In genomic region chr19:43518051-43518450, GRCh38 we compare ENCODE assay signal across 24 cellular contexts. TPM values are rescaled to one million over a fixed set of nuclear protein-coding genes. Genes with fewer than 3 reads are reported as not detected.
DNase-seq lines count a peak whose midpoint lies in the region; ATAC-seq, FAIRE-seq and TF ChIP-seq lines count a peak whose summit lies in the region.
"Had no signal": no experiment of that assay in that cellular context is flagged by ENCODE, and none has a peak within 500 bp of the region (broad histone marks: within the 10 kb centered on the region; RNA-seq: fewer than 3 reads in every experiment).

No MANE protein-coding gene starts in this region.

- H2AFZ ChIP-seq in mammary epithelial cell (ENCODE audit: low read depth, low read length): no peak overlapping the region

- intact Hi-C loops in CD14-positive monocyte (cut with micrococcal nuclease): loop anchor here in 1 of 2 donors (2.0 kb wide), 1 partner anchor 85 kb away; no protein-coding TSS in a partner anchor
- intact Hi-C loops in mammary epithelial cell (cut with micrococcal nuclease): loop anchor here (2.0 kb wide), 1 partner anchor 13 kb away; the partner anchor contains the start of gene PHLDB3

- no peak overlapping the region for H3K4me3 ChIP-seq in mammary epithelial cell (replicated peaks in 1 of 3; ENCODE audit: insufficient read depth in 1 of 3, low read depth in 2 of 3, low read length in 3 of 3)
- H3K4me3 ChIP-seq in small intestine (ENCODE audit: low read depth in 1 of 2, low read length in 2 of 2): no peak overlapping the region
- H3K4me3 ChIP-seq: GM12878, left lung, psoas muscle, SK-N-MC, testis had no signal

- FAIRE-seq in small intestine (lab: Jason Lieb, UNC): no peak
- FAIRE-seq: GM12878 had no signal

- peaks cover 18 to 41% of the 10 kb centered on the region in 2 donors for H3K36me3 Mint-ChIP-seq in CD14-positive monocyte
- H3K36me3 Mint-ChIP-seq in HFFc6 (ENCODE audit: low read depth): peaks cover 8% of the 10 kb centered on the region; the same call in 1 of the 2 replicates
- peaks cover 3% of the 10 kb centered on the region for H3K36me3 Mint-ChIP-seq in mesothelial cell of epicardium

- H3K27ac Mint-ChIP-seq in CD14-positive monocyte: peak overlapping the region in 5 of 7 donors; percentile 51 to 82 (median 71)
- peak overlapping the region; percentile 68; the same call in 1 of the 2 replicates for H3K27ac Mint-ChIP-seq in HFFc6
- H3K27ac Mint-ChIP-seq in mesothelial cell of epicardium: peak overlapping the region; percentile 40
- H3K27ac Mint-ChIP-seq: activated CD8-positive, alpha-beta T cell treated with anti-CD3 and anti-CD28 coated beads for 36 hours; CD8-positive, alpha-beta memory T cell had no signal

- CTCF ChIA-PET in mammary epithelial cell (lab: Charles Lee; ENCODE audit: low non-redundant PET): interaction anchor here (0.6 kb wide), 1 partner anchor 93 kb away, joined by 10 read pairs; no protein-coding TSS in a partner anchor

- no peak overlapping the region for H3K27ac ChIP-seq in mammary epithelial cell (ENCODE audit: insufficient read depth, low read depth, low read length)
- no peak overlapping the region for H3K27ac ChIP-seq in small intestine (ENCODE audit: low read depth in 1 of 2, low read length in 1 of 2)
- H3K27ac ChIP-seq: left lung, psoas muscle, SK-N-MC, testis had no signal

- H3K4me1 Mint-ChIP-seq in CD14-positive monocyte (peaks cover 29% of the 10 kb centered on the region), HFFc6 (ENCODE audit: low read depth) (peaks cover 14% of the 10 kb centered on the region), mesothelial cell of epicardium (peaks cover 10% of the 10 kb centered on the region)

- H3K79me2 ChIP-seq in mammary epithelial cell (ENCODE audit: insufficient read depth, low read length): peaks cover 25% of the 10 kb centered on the region

- no peaks in the 10 kb centered on the region for H3K9me3 ChIP-seq in mammary epithelial cell (replicated peaks; ENCODE audit: insufficient read depth, low read length)
- no peaks in the 10 kb centered on the region for H3K9me3 ChIP-seq in small intestine (ENCODE audit: control insufficient read depth, low read depth)
- H3K9me3 ChIP-seq: left lung, psoas muscle, testis had no signal

- H3K4me1 ChIP-seq in mammary epithelial cell (ENCODE audit: insufficient read depth, low read length) (peaks cover 6% of the 10 kb centered on the region), small intestine (ENCODE audit: control insufficient read depth in 2 of 2, insufficient read depth in 1 of 2, low read depth in 1 of 2, low read length in 1 of 2) (no peaks in the 10 kb centered on the region)
- H3K4me1 ChIP-seq: psoas muscle, testis had no signal

- BruUV-seq in mammary epithelial cell (replicated peaks; lab: Mats Ljungman, UMichigan): no TSS peak

- H3K36me3 ChIP-seq in mammary epithelial cell (ENCODE audit: insufficient read depth, low read length) (peaks cover 8% of the 10 kb centered on the region), small intestine (ENCODE audit: control insufficient read depth in 2 of 2, insufficient read depth in 2 of 2, low read length in 2 of 2) (no peaks in the 10 kb centered on the region)

- H3K27me3 ChIP-seq in mammary epithelial cell (ENCODE audit: insufficient read depth, low read length): no peaks in the 10 kb centered on the region
- H3K27me3 ChIP-seq in small intestine (ENCODE audit: control insufficient read depth in 2 of 2, insufficient read depth in 2 of 2, low read length in 2 of 2): no peaks in the 10 kb centered on the region
- H3K27me3 ChIP-seq: left lung, testis had no signal

- no peak for DNase-seq in CD14-positive monocyte (ENCODE audit: low spot score)
- no peak for DNase-seq in HFFc6
- peak; percentile 40 for DNase-seq in mammary epithelial cell
- no peak for DNase-seq in mesothelial cell of epicardium (ENCODE audit: low spot score in 2 of 2, unreplicated experiment in 2 of 2)
- DNase-seq in small intestine: no peak
- DNase-seq in KG1 (lab: John Stamatoyannopoulos, UW): no peak
- DNase-seq: activated CD8-positive, alpha-beta T cell treated with anti-CD3 and anti-CD28 coated beads for 36 hours; activated naive CD4-positive, alpha-beta T cell; CD8-positive, alpha-beta memory T cell; dermis blood vessel endothelial cell; left lung; NCI-H1092; NCI-H2029; NCI-H345; NK-92 treated with Interleukin-12 subunit alpha and Interleukin-12 subunit beta, amount 100 ng/mL, for 24 hours; psoas muscle; stimulated activated CD4-positive, alpha-beta T cell treated with anti-CD3 and anti-CD28 coated beads, Interleukin-2, amount 100 ng/mL, for 24 hours; stimulated activated naive CD4-positive, alpha-beta T cell; testis had no signal

- H3K4me2 ChIP-seq in mammary epithelial cell (ENCODE audit: insufficient read depth, low read depth, low read length): no peak overlapping the region

- in situ Hi-C loops in mammary epithelial cell (cut with MboI; ENCODE audit: low sequenced_read_pairs in 2 of 2): no loop called here

- H3K9me3 Mint-ChIP-seq in CD14-positive monocyte (no peaks in the 10 kb centered on the region), HFFc6 (no peaks in the 10 kb centered on the region), mesothelial cell of epicardium (no peaks in the 10 kb centered on the region)
- H3K9me3 Mint-ChIP-seq: activated CD8-positive, alpha-beta T cell treated with anti-CD3 and anti-CD28 coated beads for 36 hours; CD8-positive, alpha-beta memory T cell; neural crest cell had no signal

- no peaks in the 10 kb centered on the region for H3K27me3 Mint-ChIP-seq in CD14-positive monocyte (ENCODE audit: low read depth in 3 of 3)
- H3K27me3 Mint-ChIP-seq in HFFc6 (ENCODE audit: insufficient read depth): no peaks in the 10 kb centered on the region; the same call in 1 of the 2 replicates
- H3K27me3 Mint-ChIP-seq in mesothelial cell of epicardium (ENCODE audit: low read depth): no peaks in the 10 kb centered on the region
- H3K27me3 Mint-ChIP-seq: activated CD8-positive, alpha-beta T cell treated with anti-CD3 and anti-CD28 coated beads for 36 hours; CD8-positive, alpha-beta memory T cell had no signal

- no peaks in the 10 kb centered on the region for H4K20me1 ChIP-seq in mammary epithelial cell (ENCODE audit: insufficient read depth, low read length)

- WGBS in mammary epithelial cell (ENCODE audit: low coverage, missing lambda C conversion rate): 64% methylated on average over 3 of the region's 4 CpGs
- 60 to 72% (median 67%) methylated on average over 4 of the region's 4 CpGs for WGBS in small intestine, 3 donors

- TF ChIP-seq CTCF in CD14-positive monocyte (IDR thresholded peaks at IDR 0.05): no peak
- no peak for TF ChIP-seq CTCF in HFFc6 (IDR thresholded peaks at IDR 0.05)
- no peak for TF ChIP-seq CTCF in mammary epithelial cell (conservative IDR thresholded peaks at IDR 0.05 in 1 of 2, IDR thresholded peaks at IDR 0.05 in 1 of 2; ENCODE audit: extremely low read depth in 1 of 2, insufficient read depth in 1 of 2, low read depth in 1 of 2, low read length in 2 of 2)
- TF ChIP-seq CTCF in mesothelial cell of epicardium (IDR thresholded peaks at IDR 0.05; ENCODE audit: unreplicated experiment): no peak

- no peak for ATAC-seq in HG02623 (IDR thresholded peaks at IDR 0.05; ENCODE audit: unreplicated experiment)
- ATAC-seq: activated CD8-positive, alpha-beta T cell treated with anti-CD3 and anti-CD28 coated beads for 36 hours; GM12878; left lung; psoas muscle had no signal

- dilution Hi-C loops in mammary epithelial cell (cut with HindIII; ENCODE audit: low sequenced_read_pairs): no loop called here

- H3K9ac ChIP-seq in mammary epithelial cell (ENCODE audit: insufficient read depth, low read length): no peak overlapping the region

- H3K4me3 Mint-ChIP-seq in CD14-positive monocyte (no peak overlapping the region), HFFc6 (no peak overlapping the region), mesothelial cell of epicardium (no peak overlapping the region)
- H3K4me3 Mint-ChIP-seq: activated CD8-positive, alpha-beta T cell treated with anti-CD3 and anti-CD28 coated beads for 36 hours; CD8-positive, alpha-beta memory T cell; neural crest cell had no signal

RNA-seq across cellular contexts. Expression of gene ETHE1, which starts 8.9 kb away (rescaled TPM):
- polyA plus RNA-seq in CD14-positive monocyte (100 to 1,000 TPM; 111 to 135 TPM), mammary epithelial cell (176 TPM), small intestine (100 to 1,000 TPM; 118 to 164 (median 123) TPM)
- total RNA-seq in HFFc6 (2021; fragmentation: NEBNext Ultra II Directional; extraction: Animal tissue kit (Norgen Biotek cat#: 25700)): 100 to 1,000 TPM in 4 of 6 experiments, 10 to 100 TPM in 2; 81.3 to 125 (median 107) TPM
- total RNA-seq in mammary epithelial cell (100 to 1,000 TPM; 114 to 122 TPM), mesothelial cell of epicardium (26.8 to 29.0 TPM (median 27.9 TPM) in 3 replicates)
- 122 TPM for polyA minus RNA-seq in mammary epithelial cell

RNA-seq across cellular contexts. Expression of gene PHLDB3, which starts 13.5 kb away (rescaled TPM):
- polyA plus RNA-seq in CD14-positive monocyte (1 to 10 TPM; 1.4 to 1.7 TPM), mammary epithelial cell (8.0 TPM), small intestine (10 to 100 TPM in 2 of 3 donors, 1 to 10 TPM in 1; 6.2 to 27.6 (median 19.7) TPM)
- total RNA-seq in HFFc6 (2021; fragmentation: NEBNext Ultra II Directional; extraction: Animal tissue kit (Norgen Biotek cat#: 25700)): 10 to 100 TPM in 4 of 6 experiments, 1 to 10 TPM in 2; 7.5 to 12.5 (median 11.7) TPM
- total RNA-seq in mammary epithelial cell (10 to 100 TPM; 16.2 to 23.8 TPM), mesothelial cell of epicardium (28.0 to 31.4 TPM (median 28.2 TPM) in 3 replicates)
- polyA minus RNA-seq in mammary epithelial cell: 20.2 TPM

RNA-seq across cellular contexts. Expression of gene ZNF575, which starts 14.9 kb away (rescaled TPM):
- under 1 TPM; 0.25 to 0.79 TPM for polyA plus RNA-seq in CD14-positive monocyte
- total RNA-seq in HFFc6 (2021; fragmentation: NEBNext Ultra II Directional; extraction: Animal tissue kit (Norgen Biotek cat#: 25700)): 1 to 10 TPM; 1.6 to 2.9 (median 2.3) TPM
- total RNA-seq in mammary epithelial cell: 1 to 10 TPM in 1 of 2 donors, under 1 TPM in 1; 0.17 to 2.1 TPM
- polyA plus RNA-seq in mammary epithelial cell: 0.17 TPM
- polyA minus RNA-seq in mammary epithelial cell: not detected
- 2.3 to 2.8 TPM (median 2.6 TPM) in 3 replicates for total RNA-seq in mesothelial cell of epicardium
- polyA plus RNA-seq in small intestine: 1 to 10 TPM; 1.1 to 2.4 (median 1.3) TPM
- total RNA-seq: dermis blood vessel endothelial cell, skeletal muscle tissue had no signal

RNA-seq across cellular contexts. Expression of gene LYPD3, which starts 52.6 kb away (rescaled TPM):
- polyA plus RNA-seq in CD14-positive monocyte (under 1 TPM; 0.24 to 0.48 TPM), mammary epithelial cell (29.8 TPM), small intestine (1 to 10 TPM in 1 of 3 donors, under 1 TPM in 1, not detected in 1; 0.73 to 1.1 TPM)
- total RNA-seq in HFFc6 (2021; fragmentation: NEBNext Ultra II Directional; extraction: Animal tissue kit (Norgen Biotek cat#: 25700)): under 1 TPM; 0.17 to 0.35 (median 0.22) TPM
- total RNA-seq in mammary epithelial cell (10 to 100 TPM in 1 of 2 donors, under 1 TPM in 1; 0.33 to 30.7 TPM), mesothelial cell of epicardium (2.6 to 4.4 TPM (median 3.4 TPM) in 3 replicates)
- polyA minus RNA-seq in mammary epithelial cell: 30.0 TPM
- total RNA-seq: psoas muscle, skeletal muscle tissue had no signal

RNA-seq across cellular contexts. Expression of gene XRCC1, which starts 57.3 kb away (rescaled TPM):
- 10 to 100 TPM; 13.1 to 19.3 TPM for polyA plus RNA-seq in CD14-positive monocyte
- total RNA-seq in HFFc6 (2021; fragmentation: NEBNext Ultra II Directional; extraction: Animal tissue kit (Norgen Biotek cat#: 25700)): 10 to 100 TPM; 16.2 to 29.8 (median 27.1) TPM
- 10 to 100 TPM; 11.0 to 25.3 TPM for total RNA-seq in mammary epithelial cell
- polyA plus RNA-seq in mammary epithelial cell: 18.8 TPM
- 30.6 TPM for polyA minus RNA-seq in mammary epithelial cell
- 52.3 to 58.5 TPM (median 56.1 TPM) in 3 replicates for total RNA-seq in mesothelial cell of epicardium
- polyA plus RNA-seq in small intestine: 10 to 100 TPM in 2 of 3 donors, 1 to 10 TPM in 1; 9.7 to 19.5 (median 12.5) TPM
